ENCODE assay signal across 8 cellular contexts in the genomic region with DNA sequence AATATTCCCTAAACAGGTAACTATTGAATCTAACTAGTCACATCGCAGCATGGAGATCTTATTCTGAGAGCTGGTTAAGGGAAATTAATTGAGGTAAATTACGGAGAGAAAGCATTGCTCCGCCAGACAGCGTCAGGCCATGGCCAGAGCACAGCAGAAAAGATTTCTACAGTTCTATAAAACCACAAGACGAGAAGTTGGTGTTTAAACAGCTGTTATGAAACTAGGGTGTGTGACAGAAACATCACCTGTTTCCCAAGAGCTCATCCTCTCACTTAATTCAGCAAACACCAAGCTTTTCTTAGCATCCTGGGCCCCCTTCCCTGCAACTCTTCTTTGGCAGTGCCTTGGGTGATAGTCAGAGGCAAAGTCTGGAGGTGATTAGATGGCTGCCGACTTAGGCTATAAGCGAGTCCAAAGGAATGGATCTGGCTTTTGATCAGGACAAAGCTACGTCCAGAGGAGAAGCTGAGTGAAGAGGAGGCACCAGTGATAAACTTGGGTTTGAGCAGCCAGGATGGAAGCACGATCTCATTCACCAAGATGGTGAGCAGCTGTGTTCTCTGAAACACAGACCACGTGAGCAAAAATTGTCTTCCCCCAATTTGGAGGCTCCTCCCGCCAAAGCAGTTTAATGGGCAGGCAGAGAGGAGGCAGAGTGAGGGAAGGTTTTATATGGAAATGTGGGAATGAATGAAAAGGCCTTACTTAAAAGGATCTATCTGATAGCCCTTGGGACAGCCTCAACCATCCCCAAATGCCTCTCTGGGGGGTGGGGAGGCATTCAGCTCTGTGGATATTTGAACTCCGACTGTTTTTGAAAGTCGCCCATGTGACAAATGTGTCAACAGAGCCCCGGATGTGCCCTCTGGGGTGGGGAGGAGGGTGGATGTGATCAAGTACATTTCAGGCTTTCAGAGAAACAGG. TPM values are rescaled to one million over a fixed set of nuclear protein-coding genes. Genes with fewer than 3 reads are reported as not detected.
DNase-seq lines count a peak whose midpoint lies in the region; ATAC-seq and TF ChIP-seq lines count a peak whose summit lies in the region.

No MANE protein-coding gene starts in this region.

- 0 out of 2 replicates have a peak overlapping the region, but pooled peaks have one; percentile 5 for H2AFZ ChIP-seq in MM.1S (ENCODE audit: low read length)
- no peak overlapping the region; the same call in 1 of the 2 replicates for H2AFZ ChIP-seq in SK-N-SH (ENCODE audit: low read depth)

- H3K9me3 ChIP-seq in MM.1S (replicated peaks; ENCODE audit: insufficient read depth, low read length) (no peaks in the 10 kb centered on the region), right cardiac atrium (ENCODE audit: control insufficient read depth, low read length) (no peaks in the 10 kb centered on the region), SK-N-SH (no peaks in the 10 kb centered on the region)

- CTCF ChIA-PET in SK-N-SH (lab: Yijun Ruan, JAX), result interaction anchor here (0.6 to 3.4 kb wide), 10 partner anchors 10 to 266 kb away, joined by 3 to 26 read pairs (median 3); no protein-coding TSS in a partner anchor

- H3K27ac ChIP-seq in MM.1S (ENCODE audit: low read length) (peak overlapping the region; percentile 97), right cardiac atrium (ENCODE audit: low read length) (peak overlapping the region; percentile 36), SK-N-SH (ENCODE audit: low read depth in 2 of 2, low read length in 1 of 2) (no peak overlapping the region)

- peak overlapping the region; percentile 87 for H3K4me2 ChIP-seq in MM.1S (ENCODE audit: low read depth, low read length)
- H3K4me2 ChIP-seq in SK-N-SH, result no peak overlapping the region

- ATAC-seq in GM21447 (IDR thresholded peaks at IDR 0.05; ENCODE audit: unreplicated experiment) (peak; percentile 44), right cardiac atrium (no peak)

- peaks cover 22% of the 10 kb centered on the region for H3K79me2 ChIP-seq in MM.1S (ENCODE audit: low read length)
- H3K79me2 ChIP-seq in SK-N-SH (ENCODE audit: insufficient read depth), result no peaks in the 10 kb centered on the region

- peak; percentile 73 for DNase-seq in DMS53 (lab: John Stamatoyannopoulos, UW)
- DNase-seq in MM.1S, result peak; percentile 90
- DNase-seq in activated CD8-positive, alpha-beta memory T cell treated with anti-CD3 and anti-CD28 coated beads for 4 hours (ENCODE audit: low read depth in 2 of 2), result peak; percentile 48 to 52
- peak; percentile 52 to 68 (median 59) for DNase-seq in right cardiac atrium
- DNase-seq in stimulated activated CD8-positive, alpha-beta memory T cell treated with anti-CD3 and anti-CD28 coated beads, Interleukin-12 subunit alpha, Interleukin-12 subunit beta, amount 100 ng/mL, for 4 hours (ENCODE audit: low read depth), result peak; percentile 52
- no peak for DNase-seq in SK-N-SH
- DNase-seq in retina, result no peak

- intact Hi-C loops in right cardiac atrium (cut with DNase I), result no loop called here

- POLR2A ChIA-PET in SK-N-SH (lab: Yijun Ruan, JAX), result no interaction called here

- no peak for TF ChIP-seq RAD21 in SK-N-SH (IDR thresholded peaks at IDR 0.05; ENCODE audit: low read length)

- H3K9ac ChIP-seq in MM.1S (ENCODE audit: low read length) (peak overlapping the region; percentile 76), SK-N-SH (no peak overlapping the region)

- H3K9me2 ChIP-seq in MM.1S (replicated peaks; ENCODE audit: insufficient read depth, low read length) (no peaks in the 10 kb centered on the region), SK-N-SH (no peaks in the 10 kb centered on the region)

- WGBS in right cardiac atrium, result 67% methylated on average over 14 of the region's 14 CpGs
- WGBS in SK-N-SH (ENCODE audit: low lambda C conversion rate), result 90% methylated on average over 14 of the region's 14 CpGs

- H4K20me1 ChIP-seq in MM.1S (ENCODE audit: insufficient read depth, low read length) (no peaks in the 10 kb centered on the region), SK-N-SH (ENCODE audit: insufficient read depth) (no peaks in the 10 kb centered on the region)

- H3K4me3 ChIP-seq in MM.1S (ENCODE audit: low read length), result peak overlapping the region; percentile 57
- H3K4me3 ChIP-seq in right cardiac atrium (ENCODE audit: low read length), result no peak overlapping the region
- no peak overlapping the region for H3K4me3 ChIP-seq in SK-N-SH (ENCODE audit: low read depth in 2 of 2, low read length in 1 of 2)

- H3K4me1 ChIP-seq in MM.1S (ENCODE audit: low read length) (peaks cover 67% of the 10 kb centered on the region), right cardiac atrium (ENCODE audit: control insufficient read depth, insufficient read depth, low read length) (peaks cover 2% of the 10 kb centered on the region), SK-N-SH (ENCODE audit: control insufficient read depth in 1 of 2, insufficient read depth in 2 of 2, low read depth in 1 of 2, low read length in 1 of 2) (peaks cover 2 to 3% of the 10 kb centered on the region in 2 experiments; a peak in 3 of 4 replicates)

- TF ChIP-seq CTCF in MM.1S (IDR thresholded peaks at IDR 0.05; ENCODE audit: low read length), result no peak
- TF ChIP-seq CTCF in SK-N-SH (IDR thresholded peaks at IDR 0.05), result no peak

- no peak for TF ChIP-seq EP300 in SK-N-SH (IDR thresholded peaks at IDR 0.05; ENCODE audit: borderline replicate concordance in 1 of 2, low read depth in 1 of 2, low read length in 1 of 2)

- no peaks in the 10 kb centered on the region for H3K27me3 ChIP-seq in MM.1S (replicated peaks; ENCODE audit: insufficient read depth, low read length)
- H3K27me3 ChIP-seq in right cardiac atrium (ENCODE audit: control insufficient read depth, insufficient read depth), result no peaks in the 10 kb centered on the region
- H3K27me3 ChIP-seq in SK-N-SH (ENCODE audit: insufficient read depth), result no peaks in the 10 kb centered on the region

- peaks cover 53% of the 10 kb centered on the region for H3F3A ChIP-seq in MM.1S (ENCODE audit: insufficient read depth, low read length)
- no peaks in the 10 kb centered on the region for H3F3A ChIP-seq in SK-N-SH (replicated peaks; ENCODE audit: insufficient read depth)

- no peaks in the 10 kb centered on the region for H3K36me3 ChIP-seq in MM.1S (replicated peaks; ENCODE audit: insufficient read depth, low read length)
- H3K36me3 ChIP-seq in SK-N-SH (replicated peaks in 1 of 2; ENCODE audit: control insufficient read depth in 1 of 2, insufficient read depth in 2 of 2, low read length in 1 of 2), result no peaks in the 10 kb centered on the region

TF ChIP-seq in SK-N-SH, 30 proteins besides CTCF, POLR2A, EP300 and RAD21:
- TF ChIP-seq JUND (IDR thresholded peaks at IDR 0.05) (no peak), GATA2 (CRISPR knock-in tag; IDR thresholded peaks at IDR 0.05) (no peak)
- TF ChIP-seq, protein P1, sequence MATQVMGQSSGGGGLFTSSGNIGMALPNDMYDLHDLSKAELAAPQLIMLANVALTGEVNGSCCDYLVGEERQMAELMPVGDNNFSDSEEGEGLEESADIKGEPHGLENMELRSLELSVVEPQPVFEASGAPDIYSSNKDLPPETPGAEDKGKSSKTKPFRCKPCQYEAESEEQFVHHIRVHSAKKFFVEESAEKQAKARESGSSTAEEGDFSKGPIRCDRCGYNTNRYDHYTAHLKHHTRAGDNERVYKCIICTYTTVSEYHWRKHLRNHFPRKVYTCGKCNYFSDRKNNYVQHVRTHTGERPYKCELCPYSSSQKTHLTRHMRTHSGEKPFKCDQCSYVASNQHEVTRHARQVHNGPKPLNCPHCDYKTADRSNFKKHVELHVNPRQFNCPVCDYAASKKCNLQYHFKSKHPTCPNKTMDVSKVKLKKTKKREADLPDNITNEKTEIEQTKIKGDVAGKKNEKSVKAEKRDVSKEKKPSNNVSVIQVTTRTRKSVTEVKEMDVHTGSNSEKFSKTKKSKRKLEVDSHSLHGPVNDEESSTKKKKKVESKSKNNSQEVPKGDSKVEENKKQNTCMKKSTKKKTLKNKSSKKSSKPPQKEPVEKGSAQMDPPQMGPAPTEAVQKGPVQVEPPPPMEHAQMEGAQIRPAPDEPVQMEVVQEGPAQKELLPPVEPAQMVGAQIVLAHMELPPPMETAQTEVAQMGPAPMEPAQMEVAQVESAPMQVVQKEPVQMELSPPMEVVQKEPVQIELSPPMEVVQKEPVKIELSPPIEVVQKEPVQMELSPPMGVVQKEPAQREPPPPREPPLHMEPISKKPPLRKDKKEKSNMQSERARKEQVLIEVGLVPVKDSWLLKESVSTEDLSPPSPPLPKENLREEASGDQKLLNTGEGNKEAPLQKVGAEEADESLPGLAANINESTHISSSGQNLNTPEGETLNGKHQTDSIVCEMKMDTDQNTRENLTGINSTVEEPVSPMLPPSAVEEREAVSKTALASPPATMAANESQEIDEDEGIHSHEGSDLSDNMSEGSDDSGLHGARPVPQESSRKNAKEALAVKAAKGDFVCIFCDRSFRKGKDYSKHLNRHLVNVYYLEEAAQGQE (IDR thresholded peaks at IDR 0.05; ENCODE audit: low read depth, low read length), result no peak
- TF ChIP-seq, protein P2, sequence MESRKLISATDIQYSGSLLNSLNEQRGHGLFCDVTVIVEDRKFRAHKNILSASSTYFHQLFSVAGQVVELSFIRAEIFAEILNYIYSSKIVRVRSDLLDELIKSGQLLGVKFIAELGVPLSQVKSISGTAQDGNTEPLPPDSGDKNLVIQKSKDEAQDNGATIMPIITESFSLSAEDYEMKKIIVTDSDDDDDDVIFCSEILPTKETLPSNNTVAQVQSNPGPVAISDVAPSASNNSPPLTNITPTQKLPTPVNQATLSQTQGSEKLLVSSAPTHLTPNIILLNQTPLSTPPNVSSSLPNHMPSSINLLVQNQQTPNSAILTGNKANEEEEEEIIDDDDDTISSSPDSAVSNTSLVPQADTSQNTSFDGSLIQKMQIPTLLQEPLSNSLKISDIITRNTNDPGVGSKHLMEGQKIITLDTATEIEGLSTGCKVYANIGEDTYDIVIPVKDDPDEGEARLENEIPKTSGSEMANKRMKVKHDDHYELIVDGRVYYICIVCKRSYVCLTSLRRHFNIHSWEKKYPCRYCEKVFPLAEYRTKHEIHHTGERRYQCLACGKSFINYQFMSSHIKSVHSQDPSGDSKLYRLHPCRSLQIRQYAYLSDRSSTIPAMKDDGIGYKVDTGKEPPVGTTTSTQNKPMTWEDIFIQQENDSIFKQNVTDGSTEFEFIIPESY (IDR thresholded peaks at IDR 0.05; ENCODE audit: borderline replicate concordance, low read depth), result no peak

RNA-seq across cellular contexts. Expression of a gene that starts 57.8 kb away (rescaled TPM):
- 100 to 1,000 TPM in 3 of 4 donors, 10 to 100 TPM in 1; 92.2 to 189 (median 131) TPM for total RNA-seq in right cardiac atrium
- polyA plus RNA-seq in right cardiac atrium, result 145 TPM
- polyA plus RNA-seq in SK-N-SH (2012; rRNA removed), result 16.0 and 19.5 TPM in 2 replicates
- 6.9 and 10.5 TPM in 2 replicates for polyA plus RNA-seq in SK-N-SH (2012; cell fraction: cytosol; rRNA removed)
- 57.7 and 96.1 TPM in 2 replicates for polyA plus RNA-seq in SK-N-SH (2012; cell fraction: nucleus; rRNA removed)

Comparison
In these comparisons a context has a peak if more than half of its experiments do, and no peak if none do; other contexts are left out.
1. DNase-seq: peak in DMS53 (single experiment), MM.1S (single experiment), activated CD8-positive, alpha-beta memory T cell treated with anti-CD3 and anti-CD28 coated beads for 4 hours (2 of 2), right cardiac atrium (3 of 3) and stimulated activated CD8-positive, alpha-beta memory T cell treated with anti-CD3 and anti-CD28 coated beads, Interleukin-12 subunit alpha, Interleukin-12 subunit beta, amount 100 ng/mL, for 4 hours (single experiment); none in SK-N-SH (single experiment) and retina (single experiment).
2. H3K27ac ChIP-seq: peak in MM.1S (single experiment) and right cardiac atrium (single experiment); none in SK-N-SH (0 of 2).